Comparison of ENCODE assay signal across 15 cellular contexts in genomic region chr1:111571987-111572386, GRCh38. TPM values are rescaled to one million over a fixed set of nuclear protein-coding genes. Genes with fewer than 3 reads are reported as not detected.
A peak's percentile ranks its signal among the peaks of the same experiment; 100 is the strongest.
DNase-seq lines count a peak whose midpoint lies in the region; ATAC-seq and TF ChIP-seq lines count a peak whose summit lies in the region.
"Had no signal": no experiment of that assay in that cellular context is flagged by ENCODE, and none has a peak within 500 bp of the region (broad histone marks: within the 10 kb centered on the region; RNA-seq: fewer than 3 reads in every experiment).

No MANE protein-coding gene starts in this region.

- no peak overlapping the region for H3K4me3 ChIP-seq in epithelial cell of esophagus (ENCODE audit: low read length)
- no peak overlapping the region for H3K4me3 ChIP-seq in mesendoderm (ENCODE audit: low read length)
- no peak overlapping the region for H3K4me3 ChIP-seq in WERI-Rb-1 (ENCODE audit: low read depth, low read length)
- H3K4me3 ChIP-seq: skin epidermis, suprapubic skin had no signal

- H3K79me2 ChIP-seq in mesendoderm (ENCODE audit: control insufficient read depth, insufficient read depth, low read length): no peaks in the 10 kb centered on the region

- no peaks in the 10 kb centered on the region for H3K36me3 Mint-ChIP-seq in stimulated activated naive B cell treated with anti-CD40 and anti-IgM and Interleukin-4, amounts not matched to agents 10 μg/mL and 1 μg/mL and 100 μg/mL, for 72 hours
- H3K36me3 Mint-ChIP-seq: activated CD4-positive, alpha-beta memory T cell treated with anti-CD3 and anti-CD28 coated beads for 36 hours; CD4-positive, alpha-beta memory T cell had no signal

- H3K27me3 ChIP-seq in mesendoderm (ENCODE audit: insufficient read depth, low read length, poor library complexity) (no peaks in the 10 kb centered on the region), WERI-Rb-1 (ENCODE audit: insufficient read depth, low read depth, severe bottlenecking) (no peaks in the 10 kb centered on the region)
- H3K27me3 ChIP-seq: suprapubic skin had no signal

- no peaks in the 10 kb centered on the region for H3K9me3 ChIP-seq in WERI-Rb-1 (ENCODE audit: severe bottlenecking)
- H3K9me3 ChIP-seq: suprapubic skin had no signal

- H3K4me1 ChIP-seq in mesendoderm (ENCODE audit: control insufficient read depth, low read depth, low read length): no peaks in the 10 kb centered on the region

- H3K4me3 Mint-ChIP-seq in stimulated activated naive B cell treated with anti-CD40 and anti-IgM and Interleukin-4, amounts not matched to agents 10 μg/mL and 1 μg/mL and 100 μg/mL, for 72 hours: no peak overlapping the region
- H3K4me3 Mint-ChIP-seq: activated CD4-positive, alpha-beta memory T cell treated with anti-CD3 and anti-CD28 coated beads for 36 hours; CD4-positive, alpha-beta memory T cell; T-helper 1 cell treated with Interleukin-12 subunit alpha and Interleukin-12 subunit beta and Interleukin-4 antibody, amounts not matched to agents 30 μg/mL and 1 μg/mL, for 36 hours had no signal

- H2BK5ac ChIP-seq in mesendoderm (ENCODE audit: low read length): no peak overlapping the region

- H3K9ac ChIP-seq in mesendoderm (ENCODE audit: low read length): no peak overlapping the region

- H3K18ac ChIP-seq in mesendoderm (ENCODE audit: low read length): no peak overlapping the region

- H3K27ac ChIP-seq in mesendoderm (ENCODE audit: low read depth, low read length) (no peak overlapping the region), WERI-Rb-1 (no peak overlapping the region)
- H3K27ac ChIP-seq: skin epidermis, suprapubic skin had no signal

- no peak overlapping the region for H3K4me2 ChIP-seq in mesendoderm (ENCODE audit: low read length)

- TF ChIP-seq CTCF in epithelial cell of esophagus (IDR thresholded peaks at IDR 0.05; ENCODE audit: insufficient read depth, low read depth, low read length, missing control alignments): no peak
- no peak for TF ChIP-seq CTCF in WERI-Rb-1 (IDR thresholded peaks at IDR 0.05; ENCODE audit: low read depth, low read length)

- no peak overlapping the region for H4K5ac ChIP-seq in mesendoderm (ENCODE audit: low read length)

- no peak overlapping the region for H2BK15ac ChIP-seq in mesendoderm (replicated peaks; ENCODE audit: low read depth)

- no peaks in the 10 kb centered on the region for H3K79me1 ChIP-seq in mesendoderm (ENCODE audit: low read length)

- no peak overlapping the region for H3K27ac Mint-ChIP-seq in stimulated activated naive B cell treated with anti-CD40 and anti-IgM and Interleukin-4, amounts not matched to agents 10 μg/mL and 1 μg/mL and 100 μg/mL, for 72 hours
- H3K27ac Mint-ChIP-seq: activated CD4-positive, alpha-beta memory T cell treated with anti-CD3 and anti-CD28 coated beads for 36 hours; T-helper 1 cell treated with Interleukin-12 subunit alpha and Interleukin-12 subunit beta and Interleukin-4 antibody, amounts not matched to agents 30 μg/mL and 1 μg/mL, for 36 hours had no signal

- no peak overlapping the region for H4K8ac ChIP-seq in mesendoderm (ENCODE audit: low read depth, low read length)

- H3K56ac ChIP-seq in mesendoderm (ENCODE audit: low read length): no peak overlapping the region

- H2AK5ac ChIP-seq in mesendoderm (ENCODE audit: low read length): no peak overlapping the region

- peaks cover 15 to 18% of the 10 kb centered on the region in 2 donors for H3K4me1 Mint-ChIP-seq in stimulated activated naive B cell treated with anti-CD40 and anti-IgM and Interleukin-4, amounts not matched to agents 10 μg/mL and 1 μg/mL and 100 μg/mL, for 72 hours

- H3K9me3 Mint-ChIP-seq in stimulated activated naive B cell treated with anti-CD40 and anti-IgM and Interleukin-4, amounts not matched to agents 10 μg/mL and 1 μg/mL and 100 μg/mL, for 72 hours: no peaks in the 10 kb centered on the region
- H3K9me3 Mint-ChIP-seq: activated CD4-positive, alpha-beta memory T cell treated with anti-CD3 and anti-CD28 coated beads for 36 hours; CD4-positive, alpha-beta memory T cell; T-helper 1 cell treated with Interleukin-12 subunit alpha and Interleukin-12 subunit beta and Interleukin-4 antibody, amounts not matched to agents 30 μg/mL and 1 μg/mL, for 36 hours had no signal

- no peaks in the 10 kb centered on the region for H3K27me3 Mint-ChIP-seq in stimulated activated naive B cell treated with anti-CD40 and anti-IgM and Interleukin-4, amounts not matched to agents 10 μg/mL and 1 μg/mL and 100 μg/mL, for 72 hours
- H3K27me3 Mint-ChIP-seq: activated CD4-positive, alpha-beta memory T cell treated with anti-CD3 and anti-CD28 coated beads for 36 hours; CD4-positive, alpha-beta memory T cell had no signal

- no peak overlapping the region for H3K4ac ChIP-seq in mesendoderm (ENCODE audit: low read depth, low read length)

- DNase-seq in AG20443 (ENCODE audit: low spot score) (peak; percentile 74), M059J (ENCODE audit: low read depth) (peak; percentile 79), epithelial cell of esophagus (ENCODE audit: low read depth) (peak; percentile 31), mesendoderm (peak; percentile 14), SK-N-DZ (ENCODE audit: low spot score) (no peak), WERI-Rb-1 (no peak)
- no peak for DNase-seq in stimulated activated naive B cell treated with anti-CD40 and anti-IgM and Interleukin-4, amounts not matched to agents 10 μg/mL and 1 μg/mL and 100 μg/mL, for 72 hours
- no peak for DNase-seq in activated CD4-positive, alpha-beta T cell treated with anti-CD3 and anti-CD28 coated beads, Interleukin-2, amount 50 U/mL, for 48 hours
- DNase-seq: activated CD4-positive, alpha-beta memory T cell treated with anti-CD3 and anti-CD28 coated beads for 36 hours; activated gamma-delta T cell treated with Interleukin-2 at 50 U/mL for 16 hours; CD4-positive, alpha-beta memory T cell; central memory CD4-positive, alpha-beta T cell had no signal

- H3K36me3 ChIP-seq in mesendoderm (ENCODE audit: control insufficient read depth, insufficient read depth, low read length) (no peaks in the 10 kb centered on the region), WERI-Rb-1 (no peaks in the 10 kb centered on the region)
- H3K36me3 ChIP-seq: suprapubic skin had no signal

- no CpG with 5 or more reads among the region's 2 CpGs for WGBS in mesendoderm (ENCODE audit: extremely low coverage, insufficient coverage, low lambda C conversion rate)

- no peak overlapping the region for H3K23ac ChIP-seq in mesendoderm (ENCODE audit: low read length)

- ATAC-seq in stimulated activated naive B cell treated with anti-CD40 and anti-IgM and Interleukin-4, amounts not matched to agents 10 μg/mL and 1 μg/mL and 100 μg/mL, for 72 hours (replicated peaks): no peak

- H2BK120ac ChIP-seq in mesendoderm (ENCODE audit: low read depth, low read length): no peak overlapping the region

RNA-seq across cellular contexts. Expression of gene RAP1A, which starts 47.6 kb away (rescaled TPM):
- 40.5 and 68.7 TPM in 2 replicates for total RNA-seq in M059J (2014; rRNA removed; shearing (Covaris generic))
- 46.5 TPM for polyA plus RNA-seq in mesendoderm (2013, experiment 1 of 2)
- polyA plus RNA-seq in mesendoderm (2013, experiment 2 of 2): 49.2 TPM
- 14.5 and 16.9 TPM in 2 replicates for polyA plus RNA-seq in SK-N-DZ (2014; cell fraction: cytosol; rRNA removed)
- polyA plus RNA-seq in SK-N-DZ (2014; cell fraction: nucleus; rRNA removed): 13.5 and 16.0 TPM in 2 replicates

Comparison
In these comparisons a context has a peak if more than half of its experiments do, and no peak if none do; other contexts are left out.
1. DNase-seq: peak in AG20443 (single experiment), M059J (single experiment), epithelial cell of esophagus (single experiment) and mesendoderm (single experiment); none in SK-N-DZ (single experiment), WERI-Rb-1 (single experiment), stimulated activated naive B cell treated with anti-CD40 and anti-IgM and Interleukin-4, amounts not matched to agents 10 μg/mL and 1 μg/mL and 100 μg/mL, for 72 hours (single experiment) and activated CD4-positive, alpha-beta T cell treated with anti-CD3 and anti-CD28 coated beads, Interleukin-2, amount 50 U/mL, for 48 hours (0 of 2).